ENCODE assay signal across 16 cellular contexts in the genomic region with DNA sequence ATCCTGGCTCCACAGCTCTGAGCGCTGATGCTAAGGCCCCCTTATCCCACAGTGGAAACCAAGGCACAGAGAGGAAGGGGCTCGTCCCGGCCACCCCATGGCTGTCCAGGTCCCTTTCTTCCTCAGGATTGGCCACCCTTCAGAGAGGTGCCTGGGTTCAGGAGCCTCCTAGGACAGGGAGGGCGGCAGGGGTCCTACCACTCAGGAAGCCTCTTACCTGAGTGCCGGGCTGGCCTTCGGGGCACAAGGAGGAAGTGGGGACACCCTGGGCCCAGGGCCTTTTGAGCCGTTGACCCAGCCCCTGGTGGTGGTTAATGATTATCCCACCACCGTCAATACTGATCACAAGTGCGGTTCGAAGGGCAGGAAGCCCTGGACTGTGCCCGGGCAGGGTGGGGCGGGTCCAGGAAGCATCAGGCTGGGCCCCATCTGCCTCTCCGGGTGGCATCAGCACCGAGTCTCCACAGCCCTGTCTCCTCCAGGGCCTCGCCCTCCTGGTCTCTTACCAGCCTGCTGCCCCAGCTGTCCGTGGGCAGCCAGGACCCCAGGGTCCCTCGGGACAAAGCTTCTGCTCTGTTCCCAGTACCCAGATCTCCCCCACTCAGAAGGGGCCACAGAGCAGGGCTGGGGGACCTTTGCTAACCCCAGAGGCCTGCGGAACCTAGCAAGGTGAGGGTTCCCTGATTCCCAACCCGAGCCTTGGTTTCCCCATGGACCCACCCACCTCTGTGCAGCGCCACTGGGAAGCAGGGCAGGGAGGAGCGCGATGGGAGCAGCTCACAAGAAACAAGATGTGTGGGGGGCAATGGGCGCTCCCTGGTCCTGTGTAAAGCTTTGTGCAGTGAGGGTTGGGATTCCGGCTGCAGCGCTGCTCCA. TPM values are rescaled to one million over a fixed set of nuclear protein-coding genes. Genes with fewer than 3 reads are reported as not detected.
DNase-seq lines count a peak whose midpoint lies in the region; ATAC-seq and TF ChIP-seq lines count a peak whose summit lies in the region.
"Had no signal": no experiment of that assay in that cellular context is flagged by ENCODE, and none has a peak within 500 bp of the region (broad histone marks: within the 10 kb centered on the region; RNA-seq: fewer than 3 reads in every experiment).

No MANE protein-coding gene starts in this region.

- H3K27ac Mint-ChIP-seq in endodermal cell: no peak overlapping the region
- H3K27ac Mint-ChIP-seq: activated T-helper 17 cell treated with anti-CD3 and anti-CD28 coated beads, Interleukin-2, amount 50 U/mL, for 72 hours had no signal

- no peaks in the 10 kb centered on the region for H3K9me3 ChIP-seq in endodermal cell (ENCODE audit: control insufficient read depth, low read length)
- no peaks in the 10 kb centered on the region for H3K9me3 ChIP-seq in ovary
- no peaks in the 10 kb centered on the region for H3K9me3 ChIP-seq in upper lobe of right lung
- H3K9me3 ChIP-seq: ascending aorta, psoas muscle, upper lobe of left lung had no signal

- ATAC-seq in upper lobe of right lung (no peak), GM18519 (IDR thresholded peaks at IDR 0.05; ENCODE audit: low FRiP score, unreplicated experiment) (no peak)

- H3K4me3 ChIP-seq in endodermal cell (ENCODE audit: low read length) (no peak overlapping the region), ovary (peak overlapping the region; percentile 14), upper lobe of right lung (no peak overlapping the region)
- H3K4me3 ChIP-seq: ascending aorta, psoas muscle had no signal

- peaks cover 6% of the 10 kb centered on the region for H3K36me3 Mint-ChIP-seq in endodermal cell (ENCODE audit: low read depth)

- DNase-seq in Caki2 (ENCODE audit: low read depth): peak; percentile 50
- peak; percentile 82 for DNase-seq in HuH-7 (ENCODE audit: low spot score)
- DNase-seq in endodermal cell: no peak
- DNase-seq in ovary: peak in 1 of 5 donors; percentile 20
- DNase-seq in upper lobe of right lung: no peak
- no peak for DNase-seq in retina
- no peak for DNase-seq in NCI-H82 (lab: John Stamatoyannopoulos, UW)

- H3K4me1 Mint-ChIP-seq in endodermal cell: peaks cover 15% of the 10 kb centered on the region
- H3K4me1 Mint-ChIP-seq: activated T-helper 17 cell treated with anti-CD3 and anti-CD28 coated beads, Interleukin-2, amount 50 U/mL, for 72 hours had no signal

- no peaks in the 10 kb centered on the region for H3K27me3 Mint-ChIP-seq in endodermal cell (ENCODE audit: insufficient read depth)
- H3K27me3 Mint-ChIP-seq: activated CD4-positive, alpha-beta memory T cell treated with anti-CD3 and anti-CD28 coated beads for 36 hours; activated T-helper 17 cell treated with anti-CD3 and anti-CD28 coated beads, Interleukin-2, amount 50 U/mL, for 72 hours had no signal

- H3K27ac ChIP-seq in endodermal cell (ENCODE audit: low read depth, low read length): no peak overlapping the region
- H3K27ac ChIP-seq in ovary: no peak overlapping the region
- H3K27ac ChIP-seq in upper lobe of right lung: no peak overlapping the region
- H3K27ac ChIP-seq: ascending aorta had no signal

- H3K36me3 ChIP-seq in endodermal cell (ENCODE audit: control insufficient read depth, insufficient read depth, low read length): no peaks in the 10 kb centered on the region
- H3K36me3 ChIP-seq in ovary: no peaks in the 10 kb centered on the region
- peaks cover 25% of the 10 kb centered on the region for H3K36me3 ChIP-seq in upper lobe of right lung

- intact Hi-C loops in ovary (cut with DNase I) (loop anchor here in 2 of 4 donors (2.0 kb wide), 2 partner anchors 47 to 49 kb away; a partner anchor contains a TSS), upper lobe of right lung (cut with DNase I) (loop anchor here (5.0 kb wide), 1 partner anchor 46 kb away; no protein-coding TSS in a partner anchor)

- TF ChIP-seq CTCF in endodermal cell (conservative IDR thresholded peaks at IDR 0.05): peak; percentile 41
- no peak for TF ChIP-seq CTCF in ovary (IDR thresholded peaks at IDR 0.05)
- TF ChIP-seq CTCF in upper lobe of right lung (IDR thresholded peaks at IDR 0.05): no peak

- in situ Hi-C loops in Caki2 (cut with HindIII; ENCODE audit: low pct_unique_long_range_greater_than_20kb, low sequenced_read_pairs): no loop called here

- TF ChIP-seq POLR2A in ovary (IDR thresholded peaks at IDR 0.05): no peak

- H3K4me1 ChIP-seq in endodermal cell (ENCODE audit: control insufficient read depth, insufficient read depth, low read length) (peaks cover 13% of the 10 kb centered on the region), ovary (ENCODE audit: insufficient read depth) (no peaks in the 10 kb centered on the region), upper lobe of right lung (peaks cover 6% of the 10 kb centered on the region)
- H3K4me1 ChIP-seq: ascending aorta, psoas muscle had no signal

- H3K9me3 Mint-ChIP-seq in endodermal cell: no peaks in the 10 kb centered on the region
- H3K9me3 Mint-ChIP-seq: activated CD4-positive, alpha-beta memory T cell treated with anti-CD3 and anti-CD28 coated beads for 36 hours; activated T-helper 17 cell treated with anti-CD3 and anti-CD28 coated beads, Interleukin-2, amount 50 U/mL, for 72 hours; CD14-positive monocyte had no signal

- 86 to 91% methylated on average over 10 to 25 of the region's 25 CpGs for WGBS in endodermal cell (ENCODE audit: insufficient coverage in 1 of 2, insufficient read length in 1 of 2), 2 experiments
- WGBS in ovary, 3 donors: 69 to 75% (median 72%) methylated on average over 19 to 25 of the region's 25 CpGs

- no peak overlapping the region for H3K4me3 Mint-ChIP-seq in endodermal cell
- H3K4me3 Mint-ChIP-seq: activated CD4-positive, alpha-beta memory T cell treated with anti-CD3 and anti-CD28 coated beads for 36 hours; activated T-helper 17 cell treated with anti-CD3 and anti-CD28 coated beads, Interleukin-2, amount 50 U/mL, for 72 hours; CD14-positive monocyte had no signal

- no peak overlapping the region for H3K9ac ChIP-seq in endodermal cell (ENCODE audit: extremely low read depth, low read length, poor library complexity, severe bottlenecking)

- H3K27me3 ChIP-seq in endodermal cell (ENCODE audit: control insufficient read depth, insufficient read depth, low read length, poor library complexity, severe bottlenecking): no peaks in the 10 kb centered on the region
- no peaks in the 10 kb centered on the region for H3K27me3 ChIP-seq in ovary
- no peaks in the 10 kb centered on the region for H3K27me3 ChIP-seq in upper lobe of right lung
- H3K27me3 ChIP-seq: ascending aorta, upper lobe of left lung had no signal

- no peak for TF ChIP-seq EP300 in ovary (IDR thresholded peaks at IDR 0.05)

RNA-seq across cellular contexts. Expression of a gene that starts 15.0 kb away (rescaled TPM):
- 53.4 and 68.3 TPM in 2 replicates for total RNA-seq in Caki2 (2014; rRNA removed; shearing (Covaris generic); ENCODE audit: low replicate concordance)
- total RNA-seq in endodermal cell (10 to 100 TPM; 39.7 to 43.8 TPM), ovary (10 to 100 TPM; 14.3 to 87.8 (median 42.2) TPM), upper lobe of right lung (94.6 TPM)
- polyA plus RNA-seq in endodermal cell (2013, experiment 1 of 2): 33.1 TPM
- polyA plus RNA-seq in endodermal cell (2013, experiment 2 of 2): 32.7 TPM
- polyA plus RNA-seq in ovary: 10 to 100 TPM; 14.5 to 14.8 TPM

RNA-seq across cellular contexts. Expression of a gene that starts 23.6 kb away (rescaled TPM):
- total RNA-seq in Caki2 (2014; rRNA removed; shearing (Covaris generic); ENCODE audit: low replicate concordance): 4.8 and 11.1 TPM in 2 replicates
- total RNA-seq in endodermal cell (10 to 100 TPM; 17.0 to 23.0 TPM), ovary (10 to 100 TPM; 22.2 to 40.1 (median 30.4) TPM), upper lobe of right lung (23.2 TPM)
- 12.9 TPM for polyA plus RNA-seq in endodermal cell (2013, experiment 1 of 2)
- 10.2 TPM for polyA plus RNA-seq in endodermal cell (2013, experiment 2 of 2)
- 10 to 100 TPM in 1 of 2 donors, 1 to 10 TPM in 1; 2.2 to 23.4 TPM for polyA plus RNA-seq in ovary

RNA-seq across cellular contexts. Expression of a gene that starts 31.1 kb away (rescaled TPM):
- 13.2 and 16.0 TPM in 2 replicates for total RNA-seq in Caki2 (2014; rRNA removed; shearing (Covaris generic); ENCODE audit: low replicate concordance)
- total RNA-seq in endodermal cell (1 to 10 TPM; 2.8 to 3.3 TPM), ovary (10 to 100 TPM in 5 of 7 donors, 1 to 10 TPM in 2; 9.0 to 12.8 (median 12.2) TPM), upper lobe of right lung (29.4 TPM)
- polyA plus RNA-seq in endodermal cell (2013, experiment 1 of 2): 17.4 TPM
- 14.3 TPM for polyA plus RNA-seq in endodermal cell (2013, experiment 2 of 2)
- 10 to 100 TPM in 1 of 2 donors, 1 to 10 TPM in 1; 8.0 to 16.2 TPM for polyA plus RNA-seq in ovary

RNA-seq across cellular contexts. Expression of a gene that starts 42.3 kb away (rescaled TPM):
- not detected in 2 replicates for total RNA-seq in Caki2 (2014; rRNA removed; shearing (Covaris generic); ENCODE audit: low replicate concordance)
- under 1 TPM in 1 of 2 donors, not detected in 1; 0.77 TPM for total RNA-seq in endodermal cell
- 0.32 TPM for polyA plus RNA-seq in endodermal cell (2013, experiment 1 of 2)
- not detected for polyA plus RNA-seq in endodermal cell (2013, experiment 2 of 2)
- total RNA-seq in ovary: 1 to 10 TPM in 3 of 7 donors, under 1 TPM in 3, not detected in 1; 0.45 to 1.6 (median 0.88) TPM
- polyA plus RNA-seq in ovary: under 1 TPM in 1 of 2 donors, not detected in 1; 0.58 TPM
- total RNA-seq in upper lobe of right lung: not detected
- total RNA-seq: ascending aorta, H4, M059J, psoas muscle, upper lobe of left lung had no signal
- polyA plus RNA-seq: CD14-positive monocyte, psoas muscle had no signal

RNA-seq across cellular contexts. Expression of a gene that starts 49.0 kb away (rescaled TPM):
- total RNA-seq in Caki2 (2014; rRNA removed; shearing (Covaris generic); ENCODE audit: low replicate concordance): 0.12 and 1.1 TPM in 2 replicates
- total RNA-seq in endodermal cell: 10 to 100 TPM; 11.1 to 12.6 TPM
- 2.0 TPM for polyA plus RNA-seq in endodermal cell (2013, experiment 1 of 2)
- 1.7 TPM for polyA plus RNA-seq in endodermal cell (2013, experiment 2 of 2)
- total RNA-seq in ovary: 1 to 10 TPM; 2.6 to 9.5 (median 4.0) TPM
- 1 to 10 TPM in 1 of 2 donors, under 1 TPM in 1; 0.35 to 1.9 TPM for polyA plus RNA-seq in ovary
- 20.9 TPM for total RNA-seq in upper lobe of right lung
- total RNA-seq: ascending aorta had no signal
- polyA plus RNA-seq: CD14-positive monocyte had no signal

Comparison
In these comparisons a context has a peak if more than half of its experiments do, and no peak if none do; other contexts are left out.
1. DNase-seq: peak in Caki2 (single experiment) and HuH-7 (single experiment); none in endodermal cell (single experiment), upper lobe of right lung (single experiment), retina (single experiment) and NCI-H82 (single experiment).